ENCODE assay signal across 17 cellular contexts in genomic region chr18:36442717-36443116, GRCh38.
A peak's percentile ranks its signal among the peaks of the same experiment; 100 is the strongest.
DNase-seq lines count a peak whose midpoint lies in the region; ATAC-seq, FAIRE-seq and TF ChIP-seq lines count a peak whose summit lies in the region.
"Had no signal": no experiment of that assay in that cellular context is flagged by ENCODE, and none has a peak within 500 bp of the region (broad histone marks: within the 10 kb centered on the region; RNA-seq: fewer than 3 reads in every experiment).

No MANE protein-coding gene starts in this region.

- H2AFZ ChIP-seq in IMR-90 (replicated peaks; ENCODE audit: low read length, poor library complexity) (no peak overlapping the region), mesenchymal stem cell (ENCODE audit: low read depth, low read length) (no peak overlapping the region), HepG2 (ENCODE audit: low read length) (no peak overlapping the region)

- no peaks in the 10 kb centered on the region for H3K27me3 ChIP-seq in IMR-90 (ENCODE audit: control insufficient read depth, insufficient read depth, low read length)
- H3K27me3 ChIP-seq in adipocyte (replicated peaks; ENCODE audit: control insufficient read depth, insufficient read depth, low read length), result no peaks in the 10 kb centered on the region
- H3K27me3 ChIP-seq in mesenchymal stem cell (ENCODE audit: control insufficient read depth in 1 of 2, insufficient read depth in 1 of 2, low read length in 2 of 2), result no peaks in the 10 kb centered on the region
- no peaks in the 10 kb centered on the region for H3K27me3 ChIP-seq in thoracic aorta (replicated peaks; ENCODE audit: insufficient read depth)
- H3K27me3 ChIP-seq in HepG2 (ENCODE audit: control insufficient read depth in 1 of 2, insufficient read depth in 2 of 2, low read length in 2 of 2), result peaks cover 0 to 20% of the 10 kb centered on the region in 2 experiments; a peak in 1 of 5 replicates

- H3K23ac ChIP-seq in IMR-90 (ENCODE audit: low read depth, low read length), result no peak overlapping the region
- H3K23ac ChIP-seq in mesenchymal stem cell (ENCODE audit: low read length in 2 of 2), result no peak overlapping the region

- H3K36me3 ChIP-seq in IMR-90 (ENCODE audit: control insufficient read depth, insufficient read depth, low read length) (no peaks in the 10 kb centered on the region), adipocyte (ENCODE audit: control insufficient read depth, insufficient read depth, low read length, severe bottlenecking) (no peaks in the 10 kb centered on the region), mesenchymal stem cell (ENCODE audit: control insufficient read depth in 1 of 2, insufficient read depth in 2 of 2, low read depth in 1 of 2, low read length in 2 of 2) (no peaks in the 10 kb centered on the region), thoracic aorta (no peaks in the 10 kb centered on the region), HepG2 (replicated peaks in 1 of 2; ENCODE audit: control insufficient read depth in 1 of 2, insufficient read depth in 2 of 2, low read length in 2 of 2) (no peaks in the 10 kb centered on the region)

- H2BK120ac ChIP-seq in IMR-90 (ENCODE audit: low read depth, low read length) (no peak overlapping the region), mesenchymal stem cell (ENCODE audit: low read depth, low read length) (no peak overlapping the region)

- H3K4me2 ChIP-seq in IMR-90 (ENCODE audit: low read depth, low read length) (no peak overlapping the region), mesenchymal stem cell (ENCODE audit: low read length, poor library complexity, severe bottlenecking) (no peak overlapping the region), HepG2 (ENCODE audit: low read depth, low read length) (no peak overlapping the region)

- H4K91ac ChIP-seq in IMR-90 (ENCODE audit: insufficient read depth, low read depth, low read length) (no peak overlapping the region), mesenchymal stem cell (ENCODE audit: low read length) (no peak overlapping the region)

- WGBS in IMR-90 (ENCODE audit: extremely low coverage in 2 of 2, insufficient read length in 1 of 2), 2 experiments, result no CpG with 5 or more reads among the region's 3 CpGs
- 100% methylated on average over 1 of the region's 3 CpGs for WGBS in mesenchymal stem cell
- 0% methylated on average over 3 of the region's 3 CpGs for WGBS in HepG2 (ENCODE audit: low lambda C conversion rate)

- DNase-seq in IMR-90, result no peak
- no peak for DNase-seq in adipocyte (ENCODE audit: low read depth)
- no peak for DNase-seq in mesenchymal stem cell
- no peak for DNase-seq in thoracic aorta (ENCODE audit: low spot score)
- DNase-seq in HepG2 (ENCODE audit: low spot score), result no peak
- DNase-seq in AG08396 (ENCODE audit: low spot score), result no peak
- no peak for DNase-seq in superior temporal gyrus (ENCODE audit: extremely low spot score)
- DNase-seq: CD8-positive, alpha-beta T cell; COR-L47; DMS153; DMS79 treated with DMSO at 0.1 percent for 48 hours; HCEC 1CT; KBM-7 had no signal

- H3K9me3 ChIP-seq in IMR-90 (ENCODE audit: control insufficient read depth, insufficient read depth, low read length), result no peaks in the 10 kb centered on the region
- no peaks in the 10 kb centered on the region for H3K9me3 ChIP-seq in adipocyte (ENCODE audit: control insufficient read depth, low read length)
- no peaks in the 10 kb centered on the region for H3K9me3 ChIP-seq in mesenchymal stem cell (ENCODE audit: control insufficient read depth, low read length)
- no peaks in the 10 kb centered on the region for H3K9me3 ChIP-seq in thoracic aorta
- no peaks in the 10 kb centered on the region for H3K9me3 ChIP-seq in HepG2 (ENCODE audit: low read length)
- H3K9me3 ChIP-seq: A549 had no signal

- H3K4me3 ChIP-seq in IMR-90 (ENCODE audit: insufficient read depth, low read depth, low read length) (no peak overlapping the region), adipocyte (ENCODE audit: low read length) (no peak overlapping the region), mesenchymal stem cell (ENCODE audit: insufficient read depth in 1 of 2, low read depth in 1 of 2, low read length in 2 of 2) (no peak overlapping the region), thoracic aorta (no peak overlapping the region), HepG2 (replicated peaks in 1 of 3; ENCODE audit: insufficient read depth in 1 of 3, low read depth in 2 of 3, low read length in 3 of 3) (no peak overlapping the region)
- H3K4me3 ChIP-seq: A549 had no signal

- H2BK5ac ChIP-seq in IMR-90 (ENCODE audit: low read depth, low read length, poor library complexity, severe bottlenecking) (no peak overlapping the region), mesenchymal stem cell (ENCODE audit: low read depth, low read length, poor library complexity, severe bottlenecking) (no peak overlapping the region)

- H3K27ac ChIP-seq in IMR-90 (ENCODE audit: insufficient read depth, low read length), result no peak overlapping the region
- H3K27ac ChIP-seq in mesenchymal stem cell (ENCODE audit: low read length, poor library complexity, severe bottlenecking), result peak overlapping the region; percentile 78
- H3K27ac ChIP-seq in thoracic aorta, result peak overlapping the region; percentile 89 to 92
- H3K27ac ChIP-seq in HepG2 (ENCODE audit: extremely low read length, insufficient read depth, low read length), result no peak overlapping the region
- H3K27ac ChIP-seq: A549, HL-60 had no signal

- H3K4ac ChIP-seq in IMR-90 (ENCODE audit: low read depth, low read length) (no peak overlapping the region; the same call in 1 of the 2 replicates), mesenchymal stem cell (ENCODE audit: low read depth in 1 of 2, low read length in 2 of 2) (no peak overlapping the region)

- no peak overlapping the region for H3K56ac ChIP-seq in IMR-90 (ENCODE audit: extremely low read depth, insufficient read depth, low read length)

- H2AK5ac ChIP-seq in IMR-90 (ENCODE audit: low read depth, low read length), result no peak overlapping the region
- H2AK5ac ChIP-seq in mesenchymal stem cell (ENCODE audit: low read length, severe bottlenecking), result peak overlapping the region; percentile 61

- H3K18ac ChIP-seq in IMR-90 (ENCODE audit: low read depth, low read length), result peak overlapping the region; percentile 58; the same call in 1 of the 2 replicates
- no peak overlapping the region for H3K18ac ChIP-seq in mesenchymal stem cell (ENCODE audit: low read depth in 1 of 2, low read length in 2 of 2)

- intact Hi-C loops in IMR-90 (cut with micrococcal nuclease) (no loop called here), HepG2 (cut with micrococcal nuclease; ENCODE audit: unreplicated experiment) (no loop called here)

- no peak for FAIRE-seq in HepG2 (lab: Jason Lieb, UNC)
- FAIRE-seq: A549, G401.6, GM19239 had no signal

- H2BK15ac ChIP-seq in IMR-90 (ENCODE audit: low read depth, low read length) (no peak overlapping the region), mesenchymal stem cell (ENCODE audit: low read depth, poor library complexity, severe bottlenecking) (no peak overlapping the region)

- TF ChIP-seq CTCF in IMR-90 (conservative IDR thresholded peaks at IDR 0.05; ENCODE audit: low read depth, low read length) (no peak), thoracic aorta (IDR thresholded peaks at IDR 0.05) (no peak), HepG2 (CRISPR knock-in tag; IDR thresholded peaks at IDR 0.05) (no peak)

- peaks cover 19% of the 10 kb centered on the region for H3K4me1 ChIP-seq in IMR-90 (ENCODE audit: control insufficient read depth, insufficient read depth, low read length)
- peaks cover 55% of the 10 kb centered on the region for H3K4me1 ChIP-seq in adipocyte (ENCODE audit: control insufficient read depth, insufficient read depth, low read length)
- peaks cover 32% of the 10 kb centered on the region for H3K4me1 ChIP-seq in mesenchymal stem cell (ENCODE audit: control insufficient read depth, insufficient read depth, low read depth, low read length)
- H3K4me1 ChIP-seq in thoracic aorta (ENCODE audit: control insufficient read depth in 1 of 2, low read depth in 2 of 2), result peaks cover 37 to 65% of the 10 kb centered on the region in 2 donors
- no peaks in the 10 kb centered on the region for H3K4me1 ChIP-seq in HepG2 (ENCODE audit: insufficient read depth, low read length)

- H3K14ac ChIP-seq in IMR-90 (replicated peaks; ENCODE audit: low read depth, low read length) (0 out of 2 replicates have a peak overlapping the region, but pooled peaks have one; percentile 38), mesenchymal stem cell (ENCODE audit: low read length in 2 of 2) (no peak overlapping the region)

- CTCF ChIA-PET in IMR-90 (lab: Yijun Ruan, JAX) (interaction anchor here (0.7 kb wide), 1 partner anchor 62 kb away, joined by 3 read pairs; no protein-coding TSS in a partner anchor), HepG2 (lab: Yijun Ruan, JAX; ENCODE audit: low intra/inter-chr PET ratio, low total read pairs) (no interaction called here)

- ATAC-seq in IMR-90 (ENCODE audit: low read depth) (no peak), thoracic aorta (ENCODE audit: insufficient number of reproducible peaks, low FRiP score, low read depth) (no peak), HepG2 (no peak)
- ATAC-seq: A549; CD8-positive, alpha-beta T cell had no signal

- no peak overlapping the region for H2BK20ac ChIP-seq in IMR-90 (ENCODE audit: low read depth, low read length)

- BruUV-seq in IMR-90 (replicated peaks; lab: Mats Ljungman, UMichigan) (no TSS peak), HepG2 (replicated peaks; lab: Mats Ljungman, UMichigan) (no TSS peak)

- H4K8ac ChIP-seq in IMR-90 (ENCODE audit: low read depth in 2 of 2, low read length in 2 of 2), result no peak overlapping the region
- H4K8ac ChIP-seq in mesenchymal stem cell (ENCODE audit: low read length), result no peak overlapping the region

- no peak overlapping the region for H2BK12ac ChIP-seq in mesenchymal stem cell (ENCODE audit: low read length in 2 of 2)

- no peaks in the 10 kb centered on the region for H3K79me2 ChIP-seq in HepG2 (ENCODE audit: insufficient read depth, low read length)

- H4K5ac ChIP-seq in IMR-90 (ENCODE audit: low read depth, low read length), result peak overlapping the region; percentile 57; the same call in 1 of the 2 replicates

- H2AK9ac ChIP-seq in IMR-90 (replicated peaks; ENCODE audit: low read depth, low read length, poor library complexity), result no peak overlapping the region

- H4K20me1 ChIP-seq in IMR-90 (ENCODE audit: insufficient read depth, low read length) (peaks cover 2% of the 10 kb centered on the region; the same call in 1 of the 2 replicates), HepG2 (ENCODE audit: insufficient read depth, low read length) (no peaks in the 10 kb centered on the region)

- POLR2A ChIA-PET in IMR-90 (lab: Charles Lee; ENCODE audit: unreplicated experiment), result no interaction called here
- POLR2A ChIA-PET in HepG2 (lab: Yijun Ruan, JAX), result no interaction called here

- peaks cover 5 to 10% of the 10 kb centered on the region in 2 experiments for H3K79me1 ChIP-seq in IMR-90 (ENCODE audit: low read depth in 1 of 2, low read length in 2 of 2)
- peaks cover 26% of the 10 kb centered on the region for H3K79me1 ChIP-seq in mesenchymal stem cell (replicated peaks; ENCODE audit: low read length, poor library complexity, severe bottlenecking)

- dilution Hi-C loops in IMR-90 (cut with HindIII; ENCODE audit: low sequenced_read_pairs, unreplicated experiment), result no loop called here

- TF ChIP-seq RAD21 in IMR-90 (IDR thresholded peaks at IDR 0.05; ENCODE audit: low read length) (no peak), HepG2 (CRISPR knock-in tag; IDR thresholded peaks at IDR 0.05) (no peak)

- in situ Hi-C loops in IMR-90 (cut with MboI; ENCODE audit: low sequenced_read_pairs) (no loop called here), HepG2 (cut with HindIII; ENCODE audit: extremely low pct_ligation_motif_present, low pct_unique_long_range_greater_than_20kb) (no loop called here)

- H3K9ac ChIP-seq in IMR-90 (ENCODE audit: low read depth, low read length) (no peak overlapping the region), adipocyte (ENCODE audit: low read length) (peak overlapping the region; percentile 76), mesenchymal stem cell (ENCODE audit: low read length) (no peak overlapping the region), HepG2 (ENCODE audit: insufficient read depth, low read depth, low read length) (no peak overlapping the region)

- TF ChIP-seq EP300 in HepG2 (IDR thresholded peaks at IDR 0.05; ENCODE audit: low read depth in 2 of 2, low read length in 2 of 2) (no peak), HepG2 (CRISPR knock-in tag; IDR thresholded peaks at IDR 0.05; ENCODE audit: borderline replicate concordance) (no peak)

- peaks cover 8% of the 10 kb centered on the region; the same call in 1 of the 2 replicates for H3K9me1 ChIP-seq in IMR-90 (ENCODE audit: insufficient read depth, low read length)

- TF ChIP-seq POLR2A in IMR-90 (IDR thresholded peaks at IDR 0.05; ENCODE audit: low read depth, low read length) (no peak), HepG2 (IDR thresholded peaks at IDR 0.05; ENCODE audit: insufficient read depth in 1 of 2, low read depth in 2 of 2, low read length in 2 of 2) (no peak)

Comparison
In these comparisons a context has a peak if more than half of its experiments do, and no peak if none do; other contexts are left out.
1. H3K27ac ChIP-seq: peak in mesenchymal stem cell (single experiment) and thoracic aorta (2 of 2); none in IMR-90 (single experiment) and HepG2 (single experiment).